Comparison of ENCODE assay signal across 8 cellular contexts in genomic region chr18:13629841-13630747, GRCh38.
DNase-seq lines count a peak whose midpoint lies in the region; TF ChIP-seq lines count a peak whose summit lies in the region.

No MANE protein-coding gene starts in this region.

- H3K9me3 ChIP-seq in GM23248 (ENCODE audit: low read depth) (no peaks in the 10 kb centered on the region), MM.1S (replicated peaks; ENCODE audit: insufficient read depth, low read length) (no peaks in the 10 kb centered on the region)

- DNase-seq in SHP77 (lab: John Stamatoyannopoulos, UW): peak; percentile 51 to 79
- no peak for DNase-seq in SHP77 treated with DMSO at 0.1 percent for 48 hours (lab: John Stamatoyannopoulos, UW)
- DNase-seq in GM23248: peak; percentile 75
- peak; percentile 61 for DNase-seq in MM.1S
- peak; percentile 47 for DNase-seq in SW480 (ENCODE audit: low spot score)
- peak; percentile 89 for DNase-seq in cerebellar cortex (ENCODE audit: low spot score)
- DNase-seq in kidney epithelial cell (ENCODE audit: low read depth): no peak
- peak; percentile 28 to 38 (median 37) for DNase-seq in stimulated activated CD4-positive, alpha-beta T cell treated with anti-CD3 and anti-CD28 coated beads, TNF-alpha, amount 100 ng/mL, for 24 hours (ENCODE audit: low read depth in 3 of 3)

- H2AFZ ChIP-seq in GM23248: no peak overlapping the region
- no peak overlapping the region for H2AFZ ChIP-seq in MM.1S (ENCODE audit: low read length)

- H3K27me3 ChIP-seq in GM23248 (replicated peaks; ENCODE audit: insufficient read depth): peaks cover 19% of the 10 kb centered on the region
- H3K27me3 ChIP-seq in MM.1S (replicated peaks; ENCODE audit: insufficient read depth, low read length): no peaks in the 10 kb centered on the region
- H3K27me3 ChIP-seq in kidney epithelial cell (ENCODE audit: control insufficient read depth, insufficient read depth, low read length): peaks cover 2% of the 10 kb centered on the region

- no peak overlapping the region for H3K27ac ChIP-seq in GM23248
- no peak overlapping the region for H3K27ac ChIP-seq in MM.1S (ENCODE audit: low read length)

- no peaks in the 10 kb centered on the region for H3K79me2 ChIP-seq in GM23248 (ENCODE audit: insufficient read depth)
- H3K79me2 ChIP-seq in MM.1S (ENCODE audit: low read length): no peaks in the 10 kb centered on the region

- TF ChIP-seq CTCF in MM.1S (IDR thresholded peaks at IDR 0.05; ENCODE audit: low read length) (peak; percentile 81), kidney epithelial cell (IDR thresholded peaks at IDR 0.05; ENCODE audit: insufficient read depth, low read length, poor library complexity, severe bottlenecking) (peak; percentile 76)

- H3K9me2 ChIP-seq in GM23248 (ENCODE audit: insufficient read depth) (no peaks in the 10 kb centered on the region), MM.1S (replicated peaks; ENCODE audit: insufficient read depth, low read length) (no peaks in the 10 kb centered on the region)

- no peak overlapping the region for H3K4me2 ChIP-seq in GM23248 (ENCODE audit: unreplicated experiment)
- H3K4me2 ChIP-seq in MM.1S (ENCODE audit: low read depth, low read length): no peak overlapping the region

- no peaks in the 10 kb centered on the region for H3F3A ChIP-seq in GM23248 (ENCODE audit: insufficient read depth)
- no peaks in the 10 kb centered on the region for H3F3A ChIP-seq in MM.1S (ENCODE audit: insufficient read depth, low read length)

- in situ Hi-C loops in GM23248 (cut with MboI): loop anchor here (25.0 kb wide), 1 partner anchor 893 kb away; no protein-coding TSS in a partner anchor

- 23 to 26% methylated on average over 8 of the region's 8 CpGs for WGBS in GM23248 (ENCODE audit: low coverage in 1 of 2, low lambda C conversion rate in 2 of 2, missing lambda C conversion rate in 2 of 2), 2 experiments

- H3K9ac ChIP-seq in GM23248: no peak overlapping the region
- no peak overlapping the region for H3K9ac ChIP-seq in MM.1S (ENCODE audit: low read length)

- H3K4me1 ChIP-seq in GM23248 (ENCODE audit: insufficient read depth) (no peaks in the 10 kb centered on the region), MM.1S (ENCODE audit: low read length) (no peaks in the 10 kb centered on the region)

- H3K4me3 ChIP-seq in GM23248 (no peak overlapping the region), MM.1S (ENCODE audit: low read length) (no peak overlapping the region), kidney epithelial cell (ENCODE audit: low read depth, low read length) (no peak overlapping the region)

- H4K20me1 ChIP-seq in GM23248 (ENCODE audit: insufficient read depth): no peaks in the 10 kb centered on the region
- H4K20me1 ChIP-seq in MM.1S (ENCODE audit: insufficient read depth, low read length): no peaks in the 10 kb centered on the region

- H3K36me3 ChIP-seq in GM23248 (ENCODE audit: low read depth) (no peaks in the 10 kb centered on the region), MM.1S (replicated peaks; ENCODE audit: insufficient read depth, low read length) (no peaks in the 10 kb centered on the region), kidney epithelial cell (ENCODE audit: control insufficient read depth, insufficient read depth, low read length) (no peaks in the 10 kb centered on the region)

Comparison
In these comparisons a context has a peak if more than half of its experiments do, and no peak if none do; other contexts are left out.
1. DNase-seq: peak in SHP77 (2 of 2), GM23248 (single experiment), MM.1S (single experiment), SW480 (single experiment), cerebellar cortex (single experiment) and stimulated activated CD4-positive, alpha-beta T cell treated with anti-CD3 and anti-CD28 coated beads, TNF-alpha, amount 100 ng/mL, for 24 hours (3 of 3); none in SHP77 treated with DMSO at 0.1 percent for 48 hours (single experiment) and kidney epithelial cell (single experiment).